Comparison of ENCODE assay signal across 23 cellular contexts in genomic region chr5:88480766-88481499, GRCh38.
DNase-seq lines count a peak whose midpoint lies in the region; ATAC-seq, FAIRE-seq and TF ChIP-seq lines count a peak whose summit lies in the region.
"Had no signal": no experiment of that assay in that cellular context is flagged by ENCODE, and none has a peak within 500 bp of the region (broad histone marks: within the 10 kb centered on the region; RNA-seq: fewer than 3 reads in every experiment).

No MANE protein-coding gene starts in this region.

- H3F3A ChIP-seq in GM23248 (ENCODE audit: insufficient read depth), result no peaks in the 10 kb centered on the region

- H4K20me1 ChIP-seq in GM23248 (ENCODE audit: insufficient read depth), result no peaks in the 10 kb centered on the region

- no peak overlapping the region for H2BK120ac ChIP-seq in neuronal stem cell (ENCODE audit: low read depth, low read length)

- no peak overlapping the region for H2BK15ac ChIP-seq in neuronal stem cell (ENCODE audit: low read length)

- in situ Hi-C loops in GM23248 (cut with MboI), result no loop called here
- in situ Hi-C loops in astrocyte of the cerebellum (cut with HindIII; ENCODE audit: low sequenced_read_pairs), result no loop called here

- no peak for ATAC-seq in GM21529 (IDR thresholded peaks at IDR 0.05; ENCODE audit: unreplicated experiment)
- ATAC-seq: esophagus mucosa, psoas muscle had no signal

- H4K91ac ChIP-seq in neuronal stem cell (ENCODE audit: low read depth, low read length, poor library complexity), result no peak overlapping the region

- H4K8ac ChIP-seq in neuronal stem cell (ENCODE audit: low read depth, low read length), result no peak overlapping the region

- H2BK12ac ChIP-seq in neuronal stem cell (ENCODE audit: low read length), result no peak overlapping the region

- H3K36me3 ChIP-seq in GM23248 (ENCODE audit: low read depth) (no peaks in the 10 kb centered on the region), neuronal stem cell (replicated peaks in 1 of 2; ENCODE audit: control insufficient read depth in 2 of 2, insufficient read depth in 2 of 2, low read length in 2 of 2) (no peaks in the 10 kb centered on the region), spleen (no peaks in the 10 kb centered on the region)
- H3K36me3 ChIP-seq: left ventricle myocardium inferior, suprapubic skin had no signal

- H3K4me3 ChIP-seq in GM23248 (no peak overlapping the region), astrocyte of the cerebellum (ENCODE audit: low read depth, low read length) (no peak overlapping the region), neuronal stem cell (ENCODE audit: low read length in 2 of 2) (no peak overlapping the region), spleen (no peak overlapping the region)
- H3K4me3 ChIP-seq: left ventricle myocardium inferior, psoas muscle, suprapubic skin had no signal

- intact Hi-C loops in spleen (cut with DNase I; ENCODE audit: low total_unique reads), result no loop called here

- H3K27ac ChIP-seq in GM23248 (no peak overlapping the region), neuronal stem cell (replicated peaks; ENCODE audit: low read length) (no peak overlapping the region), spleen (no peak overlapping the region)
- H3K27ac ChIP-seq: KMS-11, left ventricle myocardium inferior, psoas muscle, suprapubic skin had no signal

- no peak overlapping the region for H3K18ac ChIP-seq in neuronal stem cell (ENCODE audit: low read length)

- H3K79me2 ChIP-seq in GM23248 (ENCODE audit: insufficient read depth), result no peaks in the 10 kb centered on the region

- no peak overlapping the region for H3K9ac ChIP-seq in GM23248
- H3K9ac ChIP-seq in neuronal stem cell (ENCODE audit: low read depth, low read length, poor library complexity), result no peak overlapping the region
- H3K9ac ChIP-seq: KMS-11 had no signal

- H2BK5ac ChIP-seq in neuronal stem cell (ENCODE audit: low read length), result no peak overlapping the region

- DNase-seq in GM23248 (peak; percentile 15), NCI-H2081 treated with DMSO at 0.1 percent for 48 hours (lab: John Stamatoyannopoulos, UW) (peak; percentile 60), astrocyte of the cerebellum (ENCODE audit: low read depth) (peak; percentile 27), neuronal stem cell (ENCODE audit: low spot score) (no peak), spleen (no peak), H54 (ENCODE audit: insufficient read length, low spot score) (no peak), NCI-H2107 (lab: John Stamatoyannopoulos, UW) (no peak)
- DNase-seq: activated CD4-positive, alpha-beta memory T cell treated with anti-CD3 and anti-CD28 coated beads for 36 hours; activated naive CD4-positive, alpha-beta T cell; activated T-cell treated with anti-CD3 and anti-CD28 coated beads, Interleukin-2, amount 50 U/mL, for 1 hour; CD4-positive, alpha-beta T cell; effector CD8-positive, alpha-beta T cell; HFFc6; left ventricle myocardium inferior; NCI-H1105; NCI-H2227 treated with DMSO at 0.1 percent for 48 hours; nephron progenitor cell; psoas muscle; SW 1271 had no signal

- H3K4me2 ChIP-seq in GM23248 (ENCODE audit: unreplicated experiment) (no peak overlapping the region), neuronal stem cell (ENCODE audit: insufficient read depth, low read length, poor library complexity, severe bottlenecking) (no peak overlapping the region)
- H3K4me2 ChIP-seq: KMS-11 had no signal

- no peaks in the 10 kb centered on the region; the same call in 1 of the 2 replicates for H3K9me2 ChIP-seq in GM23248 (ENCODE audit: insufficient read depth)

- H3K79me1 ChIP-seq in neuronal stem cell (ENCODE audit: low read depth, low read length), result no peaks in the 10 kb centered on the region

- TF ChIP-seq CTCF in astrocyte of the cerebellum (IDR thresholded peaks at IDR 0.05; ENCODE audit: low read depth, low read length, missing control alignments), result no peak
- TF ChIP-seq CTCF in spleen (IDR thresholded peaks at IDR 0.05 in 8 of 11, conservative IDR thresholded peaks at IDR 0.05 in 3 of 11), result no peak

- no peak overlapping the region for H3K4ac ChIP-seq in neuronal stem cell (ENCODE audit: low read length)

- no peaks in the 10 kb centered on the region for H3K4me1 ChIP-seq in GM23248 (ENCODE audit: insufficient read depth)
- H3K4me1 ChIP-seq in neuronal stem cell (ENCODE audit: control insufficient read depth in 2 of 2, insufficient read depth in 1 of 2, low read depth in 1 of 2, low read length in 2 of 2), result peaks cover 4 to 36% of the 10 kb centered on the region in 2 donors
- H3K4me1 ChIP-seq in spleen, result no peaks in the 10 kb centered on the region
- H3K4me1 ChIP-seq: left ventricle myocardium inferior, psoas muscle, suprapubic skin had no signal

- H2AK5ac ChIP-seq in neuronal stem cell (ENCODE audit: low read depth, low read length), result no peak overlapping the region

- 3 to 4% methylated on average over 5 of the region's 5 CpGs for WGBS in GM23248 (ENCODE audit: low coverage in 1 of 2, low lambda C conversion rate in 2 of 2, missing lambda C conversion rate in 2 of 2), 2 experiments
- WGBS in neuronal stem cell (ENCODE audit: extremely low coverage in 2 of 2, insufficient read length in 2 of 2, insufficient replicate concordance in 1 of 2), 2 donors, result no CpG with 5 or more reads among the region's 5 CpGs
- 55 to 71% (median 69%) methylated on average over 5 of the region's 5 CpGs for WGBS in spleen, 5 donors

- H2AFZ ChIP-seq in GM23248 (no peak overlapping the region), neuronal stem cell (ENCODE audit: low read length) (peak overlapping the region; percentile 28)

- no peak for TF ChIP-seq POLR2A in spleen (IDR thresholded peaks at IDR 0.05)
- TF ChIP-seq POLR2A in H54 (IDR thresholded peaks at IDR 0.05; ENCODE audit: low read depth, low read length), result no peak

- H3K9me3 ChIP-seq in GM23248 (ENCODE audit: low read depth) (no peaks in the 10 kb centered on the region), neuronal stem cell (replicated peaks in 1 of 2; ENCODE audit: control insufficient read depth in 2 of 2, insufficient read depth in 1 of 2, low read depth in 1 of 2, low read length in 2 of 2) (no peaks in the 10 kb centered on the region), spleen (no peaks in the 10 kb centered on the region)
- H3K9me3 ChIP-seq: left ventricle myocardium inferior, psoas muscle, suprapubic skin had no signal

- no peak for FAIRE-seq in H54 (lab: Jason Lieb, UNC)

- H3K23ac ChIP-seq in neuronal stem cell (ENCODE audit: low read depth, low read length, poor library complexity), result no peak overlapping the region

- H3K27me3 ChIP-seq in GM23248 (replicated peaks; ENCODE audit: insufficient read depth) (no peaks in the 10 kb centered on the region), neuronal stem cell (ENCODE audit: control insufficient read depth in 3 of 3, insufficient read depth in 3 of 3, low read depth in 1 of 3, low read length in 3 of 3) (no peaks in the 10 kb centered on the region), spleen (replicated peaks in 1 of 7) (peaks cover 0 to 4% (median 0%) of the 10 kb centered on the region in 7 donors)
- H3K27me3 ChIP-seq: suprapubic skin had no signal

- H3K14ac ChIP-seq in neuronal stem cell (ENCODE audit: low read length), result no peak overlapping the region

Comparison
In these comparisons a context has a peak if more than half of its experiments do, and no peak if none do; other contexts are left out.
1. DNase-seq: peak in GM23248 (single experiment), NCI-H2081 treated with DMSO at 0.1 percent for 48 hours (single experiment) and astrocyte of the cerebellum (single experiment); none in neuronal stem cell (single experiment), spleen (single experiment), H54 (single experiment) and NCI-H2107 (single experiment).